In the genomic region with DNA sequence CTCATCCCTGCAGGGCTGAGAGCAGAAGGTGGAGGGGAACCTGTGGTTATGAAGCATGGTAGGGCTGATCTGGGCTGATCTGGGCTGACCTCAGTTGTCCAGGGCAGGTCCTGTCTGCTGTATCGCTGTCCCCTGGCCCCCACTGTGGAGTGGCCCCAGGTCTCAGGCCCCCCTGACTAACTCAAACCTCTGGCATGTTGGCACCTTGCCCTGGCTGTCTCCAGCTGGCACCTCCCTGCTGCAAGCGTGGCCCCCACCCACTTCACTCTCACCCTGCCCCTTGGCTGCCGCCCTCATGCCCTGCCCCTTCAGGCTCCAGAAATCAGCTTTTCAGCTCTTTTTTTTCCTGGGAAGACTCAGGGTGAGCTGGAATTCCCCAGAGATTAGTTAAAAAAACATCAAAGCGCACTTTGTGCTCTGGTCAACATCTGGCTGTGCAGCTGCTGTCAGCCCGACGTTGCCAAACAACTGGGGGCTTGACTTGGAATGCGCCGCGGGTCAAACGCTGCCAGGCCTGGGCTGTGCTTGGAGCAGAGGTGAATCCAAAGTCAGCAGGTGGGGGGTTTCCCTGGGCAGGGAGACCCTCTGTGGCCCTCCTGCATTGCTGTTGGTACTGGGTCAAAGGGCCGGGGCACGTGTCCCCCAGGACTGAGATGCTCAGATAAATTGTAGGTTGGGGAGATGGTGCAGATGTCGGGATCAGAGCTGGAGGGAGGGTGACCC, we compare ENCODE assay signal across 1 cellular context.
A peak's percentile ranks its signal among the peaks of the same experiment; 100 is the strongest.
TF ChIP-seq lines count a peak whose summit lies in the region.

No MANE protein-coding gene starts in this region.

TF ChIP-seq in HepG2, 621 proteins besides CTCF, POLR2A, EP300 and RAD21 (continued from another document and continues in another):
- TF ChIP-seq, protein P1, sequence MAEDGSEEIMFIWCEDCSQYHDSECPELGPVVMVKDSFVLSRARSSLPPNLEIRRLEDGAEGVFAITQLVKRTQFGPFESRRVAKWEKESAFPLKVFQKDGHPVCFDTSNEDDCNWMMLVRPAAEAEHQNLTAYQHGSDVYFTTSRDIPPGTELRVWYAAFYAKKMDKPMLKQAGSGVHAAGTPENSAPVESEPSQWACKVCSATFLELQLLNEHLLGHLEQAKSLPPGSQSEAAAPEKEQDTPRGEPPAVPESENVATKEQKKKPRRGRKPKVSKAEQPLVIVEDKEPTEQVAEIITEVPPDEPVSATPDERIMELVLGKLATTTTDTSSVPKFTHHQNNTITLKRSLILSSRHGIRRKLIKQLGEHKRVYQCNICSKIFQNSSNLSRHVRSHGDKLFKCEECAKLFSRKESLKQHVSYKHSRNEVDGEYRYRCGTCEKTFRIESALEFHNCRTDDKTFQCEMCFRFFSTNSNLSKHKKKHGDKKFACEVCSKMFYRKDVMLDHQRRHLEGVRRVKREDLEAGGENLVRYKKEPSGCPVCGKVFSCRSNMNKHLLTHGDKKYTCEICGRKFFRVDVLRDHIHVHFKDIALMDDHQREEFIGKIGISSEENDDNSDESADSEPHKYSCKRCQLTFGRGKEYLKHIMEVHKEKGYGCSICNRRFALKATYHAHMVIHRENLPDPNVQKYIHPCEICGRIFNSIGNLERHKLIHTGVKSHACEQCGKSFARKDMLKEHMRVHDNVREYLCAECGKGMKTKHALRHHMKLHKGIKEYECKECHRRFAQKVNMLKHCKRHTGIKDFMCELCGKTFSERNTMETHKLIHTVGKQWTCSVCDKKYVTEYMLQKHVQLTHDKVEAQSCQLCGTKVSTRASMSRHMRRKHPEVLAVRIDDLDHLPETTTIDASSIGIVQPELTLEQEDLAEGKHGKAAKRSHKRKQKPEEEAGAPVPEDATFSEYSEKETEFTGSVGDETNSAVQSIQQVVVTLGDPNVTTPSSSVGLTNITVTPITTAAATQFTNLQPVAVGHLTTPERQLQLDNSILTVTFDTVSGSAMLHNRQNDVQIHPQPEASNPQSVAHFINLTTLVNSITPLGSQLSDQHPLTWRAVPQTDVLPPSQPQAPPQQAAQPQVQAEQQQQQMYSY (CRISPR knock-in tag; IDR thresholded peaks at IDR 0.05) = no peak
- no peak for TF ChIP-seq ZNF121 (CRISPR knock-in tag; IDR thresholded peaks at IDR 0.05)
- TF ChIP-seq SMAD1 (CRISPR knock-in tag; IDR thresholded peaks at IDR 0.05; ENCODE audit: borderline replicate concordance, low read depth) = no peak; the same call in 1 of the 2 replicates
- TF ChIP-seq, protein P2, sequence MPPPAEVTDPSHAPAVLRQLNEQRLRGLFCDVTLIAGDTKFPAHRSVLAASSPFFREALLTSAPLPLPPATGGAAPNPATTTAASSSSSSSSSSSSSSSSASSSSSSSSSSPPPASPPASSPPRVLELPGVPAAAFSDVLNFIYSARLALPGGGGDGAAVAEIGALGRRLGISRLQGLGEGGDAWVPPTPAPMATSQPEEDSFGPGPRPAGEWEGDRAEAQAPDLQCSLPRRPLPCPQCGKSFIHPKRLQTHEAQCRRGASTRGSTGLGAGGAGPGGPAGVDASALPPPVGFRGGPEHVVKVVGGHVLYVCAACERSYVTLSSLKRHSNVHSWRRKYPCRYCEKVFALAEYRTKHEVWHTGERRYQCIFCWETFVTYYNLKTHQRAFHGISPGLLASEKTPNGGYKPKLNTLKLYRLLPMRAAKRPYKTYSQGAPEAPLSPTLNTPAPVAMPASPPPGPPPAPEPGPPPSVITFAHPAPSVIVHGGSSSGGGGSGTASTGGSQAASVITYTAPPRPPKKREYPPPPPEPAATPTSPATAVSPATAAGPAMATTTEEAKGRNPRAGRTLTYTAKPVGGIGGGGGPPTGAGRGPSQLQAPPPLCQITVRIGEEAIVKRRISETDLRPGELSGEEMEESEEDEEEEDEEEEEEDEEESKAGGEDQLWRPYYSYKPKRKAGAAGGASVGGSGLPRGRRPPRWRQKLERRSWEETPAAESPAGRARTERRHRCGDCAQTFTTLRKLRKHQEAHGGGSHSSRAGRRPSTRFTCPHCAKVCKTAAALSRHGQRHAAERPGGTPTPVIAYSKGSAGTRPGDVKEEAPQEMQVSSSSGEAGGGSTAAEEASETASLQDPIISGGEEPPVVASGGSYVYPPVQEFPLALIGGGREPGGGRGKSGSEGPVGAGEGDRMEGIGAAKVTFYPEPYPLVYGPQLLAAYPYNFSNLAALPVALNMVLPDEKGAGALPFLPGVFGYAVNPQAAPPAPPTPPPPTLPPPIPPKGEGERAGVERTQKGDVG (CRISPR knock-in tag; IDR thresholded peaks at IDR 0.05; ENCODE audit: borderline replicate concordance) = no peak
- TF ChIP-seq, protein P3, sequence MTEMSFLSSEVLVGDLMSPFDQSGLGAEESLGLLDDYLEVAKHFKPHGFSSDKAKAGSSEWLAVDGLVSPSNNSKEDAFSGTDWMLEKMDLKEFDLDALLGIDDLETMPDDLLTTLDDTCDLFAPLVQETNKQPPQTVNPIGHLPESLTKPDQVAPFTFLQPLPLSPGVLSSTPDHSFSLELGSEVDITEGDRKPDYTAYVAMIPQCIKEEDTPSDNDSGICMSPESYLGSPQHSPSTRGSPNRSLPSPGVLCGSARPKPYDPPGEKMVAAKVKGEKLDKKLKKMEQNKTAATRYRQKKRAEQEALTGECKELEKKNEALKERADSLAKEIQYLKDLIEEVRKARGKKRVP (CRISPR knock-in tag; IDR thresholded peaks at IDR 0.05) = 0 out of 4 replicates have a peak, but pooled peaks of 1 of the 2 experiments have one; percentile 24
- TF ChIP-seq ZNF232 (CRISPR knock-in tag; IDR thresholded peaks at IDR 0.05; ENCODE audit: borderline replicate concordance) = peak; percentile 60; the same call in 1 of the 2 replicates
- no peak for TF ChIP-seq TCF7L2 (IDR thresholded peaks at IDR 0.05; ENCODE audit: low read depth, low read length)
- TF ChIP-seq, protein P4, sequence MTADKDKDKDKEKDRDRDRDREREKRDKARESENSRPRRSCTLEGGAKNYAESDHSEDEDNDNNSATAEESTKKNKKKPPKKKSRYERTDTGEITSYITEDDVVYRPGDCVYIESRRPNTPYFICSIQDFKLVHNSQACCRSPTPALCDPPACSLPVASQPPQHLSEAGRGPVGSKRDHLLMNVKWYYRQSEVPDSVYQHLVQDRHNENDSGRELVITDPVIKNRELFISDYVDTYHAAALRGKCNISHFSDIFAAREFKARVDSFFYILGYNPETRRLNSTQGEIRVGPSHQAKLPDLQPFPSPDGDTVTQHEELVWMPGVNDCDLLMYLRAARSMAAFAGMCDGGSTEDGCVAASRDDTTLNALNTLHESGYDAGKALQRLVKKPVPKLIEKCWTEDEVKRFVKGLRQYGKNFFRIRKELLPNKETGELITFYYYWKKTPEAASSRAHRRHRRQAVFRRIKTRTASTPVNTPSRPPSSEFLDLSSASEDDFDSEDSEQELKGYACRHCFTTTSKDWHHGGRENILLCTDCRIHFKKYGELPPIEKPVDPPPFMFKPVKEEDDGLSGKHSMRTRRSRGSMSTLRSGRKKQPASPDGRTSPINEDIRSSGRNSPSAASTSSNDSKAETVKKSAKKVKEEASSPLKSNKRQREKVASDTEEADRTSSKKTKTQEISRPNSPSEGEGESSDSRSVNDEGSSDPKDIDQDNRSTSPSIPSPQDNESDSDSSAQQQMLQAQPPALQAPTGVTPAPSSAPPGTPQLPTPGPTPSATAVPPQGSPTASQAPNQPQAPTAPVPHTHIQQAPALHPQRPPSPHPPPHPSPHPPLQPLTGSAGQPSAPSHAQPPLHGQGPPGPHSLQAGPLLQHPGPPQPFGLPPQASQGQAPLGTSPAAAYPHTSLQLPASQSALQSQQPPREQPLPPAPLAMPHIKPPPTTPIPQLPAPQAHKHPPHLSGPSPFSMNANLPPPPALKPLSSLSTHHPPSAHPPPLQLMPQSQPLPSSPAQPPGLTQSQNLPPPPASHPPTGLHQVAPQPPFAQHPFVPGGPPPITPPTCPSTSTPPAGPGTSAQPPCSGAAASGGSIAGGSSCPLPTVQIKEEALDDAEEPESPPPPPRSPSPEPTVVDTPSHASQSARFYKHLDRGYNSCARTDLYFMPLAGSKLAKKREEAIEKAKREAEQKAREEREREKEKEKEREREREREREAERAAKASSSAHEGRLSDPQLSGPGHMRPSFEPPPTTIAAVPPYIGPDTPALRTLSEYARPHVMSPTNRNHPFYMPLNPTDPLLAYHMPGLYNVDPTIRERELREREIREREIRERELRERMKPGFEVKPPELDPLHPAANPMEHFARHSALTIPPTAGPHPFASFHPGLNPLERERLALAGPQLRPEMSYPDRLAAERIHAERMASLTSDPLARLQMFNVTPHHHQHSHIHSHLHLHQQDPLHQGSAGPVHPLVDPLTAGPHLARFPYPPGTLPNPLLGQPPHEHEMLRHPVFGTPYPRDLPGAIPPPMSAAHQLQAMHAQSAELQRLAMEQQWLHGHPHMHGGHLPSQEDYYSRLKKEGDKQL (CRISPR knock-in tag; IDR thresholded peaks at IDR 0.05; ENCODE audit: low read depth) = 0 out of 2 replicates have a peak, but pooled peaks have one; percentile 38
- TF ChIP-seq ZFP36L2 (CRISPR knock-in tag; IDR thresholded peaks at IDR 0.05) = no peak
- TF ChIP-seq, protein P5, sequence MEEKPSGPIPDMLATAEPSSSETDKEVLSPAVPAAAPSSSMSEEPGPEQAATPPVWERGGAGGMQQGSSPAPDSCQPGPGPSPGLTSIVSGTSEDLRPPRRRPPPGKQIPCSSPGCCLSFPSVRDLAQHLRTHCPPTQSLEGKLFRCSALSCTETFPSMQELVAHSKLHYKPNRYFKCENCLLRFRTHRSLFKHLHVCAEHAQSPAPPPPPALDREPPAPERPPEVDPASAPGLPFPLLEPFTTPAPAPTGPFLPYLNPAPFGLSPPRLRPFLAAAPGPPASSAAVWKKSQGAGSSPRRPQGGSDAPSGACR (CRISPR knock-in tag; IDR thresholded peaks at IDR 0.05) = 0 out of 2 replicates have a peak, but pooled peaks have one; percentile 44
- TF ChIP-seq TARDBP (CRISPR knock-in tag; IDR thresholded peaks at IDR 0.05) = peak; percentile 91
- TF ChIP-seq ZNF12 (CRISPR knock-in tag; IDR thresholded peaks at IDR 0.05) = no peak; the same call in 1 of the 2 replicates
- TF ChIP-seq ZNF335 (CRISPR knock-in tag; IDR thresholded peaks at IDR 0.05) = no peak
- TF ChIP-seq ELF4 (CRISPR knock-in tag; IDR thresholded peaks at IDR 0.05; ENCODE audit: borderline replicate concordance) = peak; percentile 85
- TF ChIP-seq, protein P6, sequence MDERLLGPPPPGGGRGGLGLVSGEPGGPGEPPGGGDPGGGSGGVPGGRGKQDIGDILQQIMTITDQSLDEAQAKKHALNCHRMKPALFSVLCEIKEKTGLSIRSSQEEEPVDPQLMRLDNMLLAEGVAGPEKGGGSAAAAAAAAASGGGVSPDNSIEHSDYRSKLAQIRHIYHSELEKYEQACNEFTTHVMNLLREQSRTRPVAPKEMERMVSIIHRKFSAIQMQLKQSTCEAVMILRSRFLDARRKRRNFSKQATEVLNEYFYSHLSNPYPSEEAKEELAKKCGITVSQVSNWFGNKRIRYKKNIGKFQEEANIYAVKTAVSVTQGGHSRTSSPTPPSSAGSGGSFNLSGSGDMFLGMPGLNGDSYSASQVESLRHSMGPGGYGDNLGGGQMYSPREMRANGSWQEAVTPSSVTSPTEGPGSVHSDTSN (CRISPR knock-in tag; IDR thresholded peaks at IDR 0.05) = no peak
- TF ChIP-seq ZFP82 (CRISPR knock-in tag; IDR thresholded peaks at IDR 0.05; ENCODE audit: borderline replicate concordance) = no peak
- TF ChIP-seq, protein P7, sequence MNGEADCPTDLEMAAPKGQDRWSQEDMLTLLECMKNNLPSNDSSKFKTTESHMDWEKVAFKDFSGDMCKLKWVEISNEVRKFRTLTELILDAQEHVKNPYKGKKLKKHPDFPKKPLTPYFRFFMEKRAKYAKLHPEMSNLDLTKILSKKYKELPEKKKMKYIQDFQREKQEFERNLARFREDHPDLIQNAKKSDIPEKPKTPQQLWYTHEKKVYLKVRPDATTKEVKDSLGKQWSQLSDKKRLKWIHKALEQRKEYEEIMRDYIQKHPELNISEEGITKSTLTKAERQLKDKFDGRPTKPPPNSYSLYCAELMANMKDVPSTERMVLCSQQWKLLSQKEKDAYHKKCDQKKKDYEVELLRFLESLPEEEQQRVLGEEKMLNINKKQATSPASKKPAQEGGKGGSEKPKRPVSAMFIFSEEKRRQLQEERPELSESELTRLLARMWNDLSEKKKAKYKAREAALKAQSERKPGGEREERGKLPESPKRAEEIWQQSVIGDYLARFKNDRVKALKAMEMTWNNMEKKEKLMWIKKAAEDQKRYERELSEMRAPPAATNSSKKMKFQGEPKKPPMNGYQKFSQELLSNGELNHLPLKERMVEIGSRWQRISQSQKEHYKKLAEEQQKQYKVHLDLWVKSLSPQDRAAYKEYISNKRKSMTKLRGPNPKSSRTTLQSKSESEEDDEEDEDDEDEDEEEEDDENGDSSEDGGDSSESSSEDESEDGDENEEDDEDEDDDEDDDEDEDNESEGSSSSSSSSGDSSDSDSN (CRISPR knock-in tag; IDR thresholded peaks at IDR 0.05) = peak; percentile 32; the same call in 1 of the 2 replicates
- no peak for TF ChIP-seq MYNN (CRISPR knock-in tag; IDR thresholded peaks at IDR 0.05; ENCODE audit: low read depth)
- TF ChIP-seq HNF4A (CRISPR knock-in tag; IDR thresholded peaks at IDR 0.05) = peak; percentile 98
- TF ChIP-seq PHF21A (CRISPR knock-in tag; IDR thresholded peaks at IDR 0.05) = peak; percentile 95
- no peak for TF ChIP-seq TAF15 (IDR thresholded peaks at IDR 0.05; ENCODE audit: low read depth, low read length, poor library complexity, severe bottlenecking)
- TF ChIP-seq, protein P8, sequence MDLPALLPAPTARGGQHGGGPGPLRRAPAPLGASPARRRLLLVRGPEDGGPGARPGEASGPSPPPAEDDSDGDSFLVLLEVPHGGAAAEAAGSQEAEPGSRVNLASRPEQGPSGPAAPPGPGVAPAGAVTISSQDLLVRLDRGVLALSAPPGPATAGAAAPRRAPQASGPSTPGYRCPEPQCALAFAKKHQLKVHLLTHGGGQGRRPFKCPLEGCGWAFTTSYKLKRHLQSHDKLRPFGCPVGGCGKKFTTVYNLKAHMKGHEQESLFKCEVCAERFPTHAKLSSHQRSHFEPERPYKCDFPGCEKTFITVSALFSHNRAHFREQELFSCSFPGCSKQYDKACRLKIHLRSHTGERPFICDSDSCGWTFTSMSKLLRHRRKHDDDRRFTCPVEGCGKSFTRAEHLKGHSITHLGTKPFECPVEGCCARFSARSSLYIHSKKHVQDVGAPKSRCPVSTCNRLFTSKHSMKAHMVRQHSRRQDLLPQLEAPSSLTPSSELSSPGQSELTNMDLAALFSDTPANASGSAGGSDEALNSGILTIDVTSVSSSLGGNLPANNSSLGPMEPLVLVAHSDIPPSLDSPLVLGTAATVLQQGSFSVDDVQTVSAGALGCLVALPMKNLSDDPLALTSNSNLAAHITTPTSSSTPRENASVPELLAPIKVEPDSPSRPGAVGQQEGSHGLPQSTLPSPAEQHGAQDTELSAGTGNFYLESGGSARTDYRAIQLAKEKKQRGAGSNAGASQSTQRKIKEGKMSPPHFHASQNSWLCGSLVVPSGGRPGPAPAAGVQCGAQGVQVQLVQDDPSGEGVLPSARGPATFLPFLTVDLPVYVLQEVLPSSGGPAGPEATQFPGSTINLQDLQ (CRISPR knock-in tag; IDR thresholded peaks at IDR 0.05) = no peak
- peak; percentile 51 for TF ChIP-seq ZFY (CRISPR knock-in tag; IDR thresholded peaks at IDR 0.05)
- 0 out of 2 replicates have a peak, but pooled peaks have one; percentile 63 for TF ChIP-seq SNAI1 (CRISPR knock-in tag; IDR thresholded peaks at IDR 0.05; ENCODE audit: borderline replicate concordance)
- no peak for TF ChIP-seq HNRNPH1 (optimal IDR thresholded peaks at IDR 0.05; ENCODE audit: low read depth, low read length)
- 0 out of 2 replicates have a peak, but pooled peaks have one; percentile 24 for TF ChIP-seq RCOR2 (CRISPR knock-in tag; IDR thresholded peaks at IDR 0.05)
- no peak for TF ChIP-seq ZNF652 (CRISPR knock-in tag; IDR thresholded peaks at IDR 0.05; ENCODE audit: borderline replicate concordance, low read depth)
